10 cellular contexts compared by ENCODE assay signal in the genomic region with DNA sequence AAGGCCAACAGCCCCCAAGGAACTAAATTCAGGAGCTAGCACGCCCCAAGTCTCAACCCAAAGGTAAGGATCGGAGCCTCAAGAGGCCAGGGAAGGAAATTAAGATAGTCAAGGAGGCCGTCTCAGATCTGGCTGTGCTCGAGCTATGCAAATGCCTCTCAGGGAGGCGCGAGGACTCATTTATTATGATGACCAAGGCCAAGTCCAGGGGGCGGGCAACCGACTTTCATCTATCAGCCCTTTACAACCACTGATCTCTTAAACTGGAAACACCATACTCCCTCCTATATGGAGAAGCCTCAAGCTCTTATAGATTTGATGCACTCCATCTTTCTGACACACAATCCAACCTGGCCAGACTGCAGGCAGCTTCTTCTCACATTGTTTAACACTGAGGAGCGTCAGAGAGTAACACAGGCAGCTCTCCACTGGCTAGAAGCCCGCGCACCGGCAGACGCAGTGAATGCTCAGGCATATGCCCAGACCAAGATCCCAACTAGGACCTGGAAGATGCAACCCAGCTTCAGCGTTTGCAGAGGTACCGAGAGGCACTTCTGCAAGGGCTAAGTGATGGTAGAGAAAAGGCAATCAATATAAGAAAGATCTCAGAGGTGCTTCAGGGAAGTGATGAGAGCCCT. TPM values are rescaled to one million over a fixed set of nuclear protein-coding genes. Genes with fewer than 3 reads are reported as not detected.
A peak's percentile ranks its signal among the peaks of the same experiment; 100 is the strongest.
DNase-seq lines count a peak whose midpoint lies in the region; ATAC-seq, FAIRE-seq and TF ChIP-seq lines count a peak whose summit lies in the region.
"Had no signal": no experiment of that assay in that cellular context is flagged by ENCODE, and none has a peak within 500 bp of the region (broad histone marks: within the 10 kb centered on the region; RNA-seq: fewer than 3 reads in every experiment).

No MANE protein-coding gene starts in this region.

- ATAC-seq in A549: no peak
- ATAC-seq in GM19372 (IDR thresholded peaks at IDR 0.05; ENCODE audit: low read depth, unreplicated experiment): peak; percentile 28
- ATAC-seq in left colon: peak; percentile 52

- no peaks in the 10 kb centered on the region for H4K20me1 ChIP-seq in OCI-LY3 (ENCODE audit: insufficient read depth, low read length)

- H2AFZ ChIP-seq in OCI-LY3 (ENCODE audit: low read depth, low read length): peak overlapping the region; percentile 75

- H3K36me3 ChIP-seq in OCI-LY3 (replicated peaks; ENCODE audit: low read depth, low read length): no peaks in the 10 kb centered on the region

- peak overlapping the region; percentile 29; the same call in 1 of the 2 replicates for H3K9ac ChIP-seq in OCI-LY3 (ENCODE audit: low read length)

- H3K4me1 ChIP-seq in A549 (no peaks in the 10 kb centered on the region), OCI-LY3 (ENCODE audit: low read length) (peaks cover 15% of the 10 kb centered on the region)

- CTCF ChIA-PET in A549 (lab: Yijun Ruan, JAX): no interaction called here

- H3K4me1 Mint-ChIP-seq in glutamatergic neuron (ENCODE audit: low read depth, unreplicated experiment): no peaks in the 10 kb centered on the region

- TF ChIP-seq EP300 in A549 (IDR thresholded peaks at IDR 0.05): no peak

- H3K9me3 ChIP-seq in A549: no peaks in the 10 kb centered on the region; the same call in 1 of the 3 replicates
- H3K9me3 ChIP-seq in OCI-LY3 (ENCODE audit: insufficient read depth, low read length): no peaks in the 10 kb centered on the region

- no peak for FAIRE-seq in A549 (lab: Jason Lieb, UNC)

- no peak overlapping the region for H3K4me3 Mint-ChIP-seq in glutamatergic neuron (ENCODE audit: unreplicated experiment)

- H3K4me3 ChIP-seq in A549 (no peak overlapping the region), OCI-LY3 (ENCODE audit: low read length) (peak overlapping the region; percentile 68)

- H3K27me3 Mint-ChIP-seq in glutamatergic neuron (ENCODE audit: unreplicated experiment): peaks cover 2% of the 10 kb centered on the region

- WGBS in A549 (ENCODE audit: missing lambda C conversion rate): 86% methylated on average over 13 of the region's 15 CpGs

- no peak for TF ChIP-seq POLR2A in A549 (IDR thresholded peaks at IDR 0.05; ENCODE audit: low read length)

- POLR2A ChIA-PET in A549 (lab: Yijun Ruan, JAX): no interaction called here

- DNase-seq in A549 (ENCODE audit: low read depth in 1 of 2, low spot score in 1 of 2) (no peak), left colon (no peak), glutamatergic neuron (no peak), cerebellum (ENCODE audit: low spot score) (no peak)
- no peak for DNase-seq in activated CD4-positive, CD25-positive, alpha-beta regulatory T cell treated with anti-CD3 and anti-CD28 coated beads, Interleukin-2, amount 50 U/mL, for 72 hours
- DNase-seq in activated CD4-positive, alpha-beta T cell treated with anti-CD3 and anti-CD28 coated beads for 4 hours: no peak
- DNase-seq: CD4-positive, alpha-beta memory T cell had no signal

- peaks cover 18% of the 10 kb centered on the region for H3K27me3 ChIP-seq in OCI-LY3 (ENCODE audit: low read depth, low read length)

- H3K79me2 ChIP-seq in OCI-LY3 (ENCODE audit: low read length): no peaks in the 10 kb centered on the region

- no peak for TF ChIP-seq RAD21 in A549 (conservative IDR thresholded peaks at IDR 0.05 in 1 of 2, IDR thresholded peaks at IDR 0.05 in 1 of 2)

- H3K9me3 Mint-ChIP-seq in glutamatergic neuron (ENCODE audit: unreplicated experiment): peaks cover 1% of the 10 kb centered on the region

- H3K27ac ChIP-seq in A549 (peak overlapping the region in 1 of 2 experiments; percentile 39; a peak in 1 of 6 replicates), OCI-LY3 (ENCODE audit: low read length) (no peak overlapping the region)

- intact Hi-C loops in left colon (cut with DNase I, micrococcal nuclease): no loop called here

- peaks cover 8% of the 10 kb centered on the region for H3K36me3 Mint-ChIP-seq in glutamatergic neuron (ENCODE audit: unreplicated experiment)

- TF ChIP-seq CTCF in A549 (IDR thresholded peaks at IDR 0.05) (no peak), OCI-LY3 (IDR thresholded peaks at IDR 0.05; ENCODE audit: low read depth, low read length) (no peak), glutamatergic neuron (IDR thresholded peaks at IDR 0.05; ENCODE audit: partially characterized antibody, unreplicated experiment) (no peak)

- H3K27ac Mint-ChIP-seq in glutamatergic neuron (ENCODE audit: unreplicated experiment): no peak overlapping the region

- peak overlapping the region; percentile 47; the same call in 2 of the 3 replicates for H3K4me2 ChIP-seq in A549
- H3K4me2 ChIP-seq in OCI-LY3 (ENCODE audit: low read length): peak overlapping the region; percentile 71

TF ChIP-seq in A549, 52 proteins besides CTCF, POLR2A, EP300 and RAD21:
- TF ChIP-seq CHD4 (IDR thresholded peaks at IDR 0.05; ENCODE audit: borderline replicate concordance) (no peak), PHF8 (IDR thresholded peaks at IDR 0.05; ENCODE audit: borderline replicate concordance, low read depth) (no peak), CHD2 (IDR thresholded peaks at IDR 0.05; ENCODE audit: low read length, partially characterized antibody) (no peak), HOXB13 (CRISPR knock-in tag; IDR thresholded peaks at IDR 0.05; ENCODE audit: low read depth) (no peak), JUN (IDR thresholded peaks at IDR 0.05) (no peak), BHLHE40 (IDR thresholded peaks at IDR 0.05; ENCODE audit: low read depth, low read length) (no peak), MAFK (IDR thresholded peaks at IDR 0.05; ENCODE audit: partially characterized antibody) (no peak), USF2 (IDR thresholded peaks at IDR 0.05) (no peak), HOXA7 (CRISPR knock-in tag; IDR thresholded peaks at IDR 0.05) (no peak), MAX (IDR thresholded peaks at IDR 0.05) (no peak), RCOR1 (IDR thresholded peaks at IDR 0.05; ENCODE audit: low read depth, low read length) (no peak), EHMT2 (IDR thresholded peaks at IDR 0.05; ENCODE audit: low read depth) (no peak), ZC3H11A (IDR thresholded peaks at IDR 0.05) (no peak), JUNB (IDR thresholded peaks at IDR 0.05) (no peak), ZNF302 (CRISPR knock-in tag; IDR thresholded peaks at IDR 0.05) (no peak), BCL3 (IDR thresholded peaks at IDR 0.05) (no peak), POLR2AphosphoS2 (conservative IDR thresholded peaks at IDR 0.05; ENCODE audit: low read length) (no peak)
TF ChIP-seq in A549: peak in this region for 0.

RNA-seq across cellular contexts. Expression of gene SLC15A1, which starts 9.6 kb away (rescaled TPM):
- polyA plus RNA-seq in A549 (2011; rRNA removed) (0.09 and 0.19 TPM in 2 replicates), A549 (2017; fragmentation: RNase III; extraction: RNeasy Plus Mini Kit Qiagen cat#74134 plus additional on column Dnase treatment) (0.04 to 0.05 TPM in 2 of 3 replicates, not detected in the other)
- 0.03 TPM in 1 of 2 replicates, not detected in the other for polyA plus RNA-seq in A549 (2012; cell fraction: cytosol; rRNA removed)
- polyA plus RNA-seq in A549 (2012; cell fraction: nucleus; rRNA removed): 0.04 TPM in 1 of 2 replicates, not detected in the other
- polyA minus RNA-seq in A549 (2011; rRNA and poly(A)+ RNA removed): not detected in 2 replicates
- total RNA-seq in left colon (10 to 100 TPM; 16.8 to 35.7 TPM), glutamatergic neuron (ENCODE audit: unreplicated experiment) (not detected), cerebellum (0.27 TPM)
- total RNA-seq: CD4-positive, alpha-beta memory T cell; myocyte had no signal
- polyA plus RNA-seq: CD4-positive, alpha-beta memory T cell had no signal

Comparison
In these comparisons a context has a peak if more than half of its experiments do, and no peak if none do; other contexts are left out.
1. ATAC-seq: peak in GM19372 (single experiment) and left colon (single experiment); none in A549 (0 of 2).
2. RNA of gene SLC15A1, which starts 9.6 kb away (total RNA-seq): 16.8 to 35.7 TPM in left colon; 0.27 TPM in cerebellum (single experiment) and not detected in glutamatergic neuron (single experiment); every median in the first group is over 10 times any median in the second.